Comparison of ENCODE assay signal across 1 cellular context in the genomic region with DNA sequence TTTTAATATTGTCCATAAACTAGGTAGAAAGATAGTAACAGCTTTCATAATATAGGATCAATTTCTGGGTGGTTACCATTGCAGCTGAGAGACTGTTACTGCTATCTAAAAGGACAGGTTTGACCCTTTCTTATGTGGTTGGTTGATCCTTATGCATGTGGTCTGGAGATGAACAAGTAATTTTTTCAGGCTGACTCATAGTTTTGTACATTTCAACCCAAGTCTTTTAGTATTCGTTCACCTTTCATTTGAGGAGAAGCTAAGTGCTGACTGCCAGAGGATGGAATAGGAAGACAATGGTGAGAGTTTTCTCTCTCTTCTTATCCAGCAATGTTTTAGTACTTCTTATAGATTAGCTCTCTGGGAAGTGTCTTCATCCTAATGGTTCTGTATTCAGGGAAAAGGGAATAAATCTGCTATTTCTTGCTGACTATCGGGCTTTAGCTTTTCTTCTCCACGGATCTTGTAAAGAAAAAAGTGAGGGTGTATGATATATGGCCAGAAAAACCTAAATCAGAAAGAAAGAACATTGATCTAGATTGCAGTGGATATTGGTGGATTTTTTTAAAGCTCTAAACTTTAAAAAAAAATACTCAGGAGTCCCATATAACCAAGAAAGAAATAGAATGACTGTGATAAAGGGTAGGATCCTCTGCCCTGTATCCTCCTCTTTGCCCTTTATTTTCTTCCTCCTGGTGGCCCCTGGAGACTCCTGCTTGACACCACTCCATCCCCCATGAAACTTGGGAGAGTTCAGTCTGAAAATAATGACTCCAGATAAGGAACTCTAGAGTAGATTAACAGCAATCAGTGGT.
TF ChIP-seq lines count a peak whose summit lies in the region.

No MANE protein-coding gene starts in this region.

TF ChIP-seq in K562, 482 proteins besides CTCF, POLR2A, EP300 and RAD21 (continued from another document and continues in another):
- TF ChIP-seq TCFL5 (CRISPR knock-in tag; conservative IDR thresholded peaks at IDR 0.05) = no peak
- TF ChIP-seq, protein P1, sequence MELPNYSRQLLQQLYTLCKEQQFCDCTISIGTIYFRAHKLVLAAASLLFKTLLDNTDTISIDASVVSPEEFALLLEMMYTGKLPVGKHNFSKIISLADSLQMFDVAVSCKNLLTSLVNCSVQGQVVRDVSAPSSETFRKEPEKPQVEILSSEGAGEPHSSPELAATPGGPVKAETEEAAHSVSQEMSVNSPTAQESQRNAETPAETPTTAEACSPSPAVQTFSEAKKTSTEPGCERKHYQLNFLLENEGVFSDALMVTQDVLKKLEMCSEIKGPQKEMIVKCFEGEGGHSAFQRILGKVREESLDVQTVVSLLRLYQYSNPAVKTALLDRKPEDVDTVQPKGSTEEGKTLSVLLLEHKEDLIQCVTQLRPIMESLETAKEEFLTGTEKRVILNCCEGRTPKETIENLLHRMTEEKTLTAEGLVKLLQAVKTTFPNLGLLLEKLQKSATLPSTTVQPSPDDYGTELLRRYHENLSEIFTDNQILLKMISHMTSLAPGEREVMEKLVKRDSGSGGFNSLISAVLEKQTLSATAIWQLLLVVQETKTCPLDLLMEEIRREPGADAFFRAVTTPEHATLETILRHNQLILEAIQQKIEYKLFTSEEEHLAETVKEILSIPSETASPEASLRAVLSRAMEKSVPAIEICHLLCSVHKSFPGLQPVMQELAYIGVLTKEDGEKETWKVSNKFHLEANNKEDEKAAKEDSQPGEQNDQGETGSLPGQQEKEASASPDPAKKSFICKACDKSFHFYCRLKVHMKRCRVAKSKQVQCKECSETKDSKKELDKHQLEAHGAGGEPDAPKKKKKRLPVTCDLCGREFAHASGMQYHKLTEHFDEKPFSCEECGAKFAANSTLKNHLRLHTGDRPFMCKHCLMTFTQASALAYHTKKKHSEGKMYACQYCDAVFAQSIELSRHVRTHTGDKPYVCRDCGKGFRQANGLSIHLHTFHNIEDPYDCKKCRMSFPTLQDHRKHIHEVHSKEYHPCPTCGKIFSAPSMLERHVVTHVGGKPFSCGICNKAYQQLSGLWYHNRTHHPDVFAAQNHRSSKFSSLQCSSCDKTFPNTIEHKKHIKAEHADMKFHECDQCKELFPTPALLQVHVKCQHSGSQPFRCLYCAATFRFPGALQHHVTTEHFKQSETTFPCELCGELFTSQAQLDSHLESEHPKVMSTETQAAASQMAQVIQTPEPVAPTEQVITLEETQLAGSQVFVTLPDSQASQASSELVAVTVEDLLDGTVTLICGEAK (IDR thresholded peaks at IDR 0.05) = no peak
- TF ChIP-seq, protein P1 (CRISPR knock-in tag; IDR thresholded peaks at IDR 0.05) = no peak
- no peak for TF ChIP-seq ZBTB1 (CRISPR knock-in tag; IDR thresholded peaks at IDR 0.05; ENCODE audit: borderline replicate concordance, low read depth)
- no peak for TF ChIP-seq CREB3 (tag; conservative IDR thresholded peaks at IDR 0.05; ENCODE audit: low read depth)
- TF ChIP-seq ILF3 (IDR thresholded peaks at IDR 0.05; ENCODE audit: borderline replicate concordance) = 0 out of 2 replicates have a peak, but pooled peaks have one; percentile 20
- TF ChIP-seq ELF2 (CRISPR knock-in tag; IDR thresholded peaks at IDR 0.05) = no peak
- TF ChIP-seq PTBP1 (IDR thresholded peaks at IDR 0.05; ENCODE audit: low read depth, low read length) = no peak
- TF ChIP-seq ZNF609 (CRISPR knock-in tag; IDR thresholded peaks at IDR 0.05; ENCODE audit: borderline replicate concordance) = no peak
- TF ChIP-seq, protein P2, sequence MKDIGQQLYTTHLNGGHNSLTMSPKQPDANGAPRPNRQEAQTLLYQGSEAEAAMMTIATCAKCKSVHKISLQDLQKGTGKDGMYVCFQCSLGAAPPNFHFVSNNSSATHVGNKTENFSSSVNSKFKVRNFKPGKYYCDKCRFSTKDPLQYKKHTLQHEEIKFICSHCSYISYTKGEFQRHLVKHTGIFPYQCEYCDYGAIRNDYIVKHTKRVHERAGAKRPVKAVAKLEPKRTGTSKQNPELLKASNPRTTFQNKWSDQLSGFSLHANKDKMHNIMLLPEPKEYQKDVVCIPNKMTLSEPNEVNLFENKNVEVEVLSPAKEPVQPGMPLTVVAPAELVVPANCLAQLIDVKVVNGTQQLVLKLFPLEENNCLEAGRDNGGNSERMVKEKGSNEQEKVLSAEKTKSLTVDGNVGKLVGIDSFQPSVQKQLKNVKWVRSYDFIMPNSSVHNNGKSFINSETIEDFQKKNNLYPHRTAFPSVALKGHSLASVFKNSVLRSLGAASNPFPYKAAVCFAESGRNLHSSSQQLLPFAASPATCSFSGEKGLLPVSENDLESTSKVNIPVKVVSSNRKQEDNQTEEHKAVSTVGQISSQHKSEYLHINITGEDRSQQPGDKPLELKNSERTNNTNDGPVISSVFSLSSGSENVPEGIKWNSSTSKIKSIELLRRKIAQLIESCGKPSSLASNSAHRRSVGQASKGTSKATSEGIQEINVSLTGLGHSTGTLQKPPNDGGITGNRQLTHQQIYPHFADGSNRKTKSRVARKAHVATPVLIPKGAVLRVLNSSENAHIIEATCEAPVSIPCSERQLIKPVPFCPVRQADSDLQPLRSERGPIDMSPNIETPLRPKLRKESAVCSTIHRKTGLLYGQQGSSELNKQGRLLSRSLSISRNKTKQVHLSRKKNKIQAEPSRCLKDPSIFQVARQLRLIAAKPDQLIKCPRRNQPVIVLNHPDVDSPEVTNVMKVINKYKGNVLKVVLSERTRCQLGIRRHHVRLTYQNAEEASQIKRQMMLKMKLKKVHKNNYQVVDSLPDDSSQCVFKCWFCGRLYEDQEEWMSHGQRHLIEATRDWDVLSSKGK (CRISPR knock-in tag; IDR thresholded peaks at IDR 0.05) = 0 out of 2 replicates have a peak, but pooled peaks have one; percentile 57
- no peak for TF ChIP-seq RHOXF2B (CRISPR knock-in tag; conservative IDR thresholded peaks at IDR 0.05)
- TF ChIP-seq ZNF696 (CRISPR knock-in tag; conservative IDR thresholded peaks at IDR 0.05) = no peak
- peak; percentile 82; the same call in 1 of the 2 replicates for TF ChIP-seq ZNF197 (CRISPR knock-in tag; IDR thresholded peaks at IDR 0.05; ENCODE audit: low read depth)
- peak; percentile 55 for TF ChIP-seq MEF2A (IDR thresholded peaks at IDR 0.05; ENCODE audit: control insufficient read depth, low read depth, low read length)
- TF ChIP-seq, protein P3, sequence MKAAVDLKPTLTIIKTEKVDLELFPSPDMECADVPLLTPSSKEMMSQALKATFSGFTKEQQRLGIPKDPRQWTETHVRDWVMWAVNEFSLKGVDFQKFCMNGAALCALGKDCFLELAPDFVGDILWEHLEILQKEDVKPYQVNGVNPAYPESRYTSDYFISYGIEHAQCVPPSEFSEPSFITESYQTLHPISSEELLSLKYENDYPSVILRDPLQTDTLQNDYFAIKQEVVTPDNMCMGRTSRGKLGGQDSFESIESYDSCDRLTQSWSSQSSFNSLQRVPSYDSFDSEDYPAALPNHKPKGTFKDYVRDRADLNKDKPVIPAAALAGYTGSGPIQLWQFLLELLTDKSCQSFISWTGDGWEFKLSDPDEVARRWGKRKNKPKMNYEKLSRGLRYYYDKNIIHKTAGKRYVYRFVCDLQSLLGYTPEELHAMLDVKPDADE (conservative IDR thresholded peaks at IDR 0.05; ENCODE audit: control insufficient read depth, low read depth, low read length) = no peak
- TF ChIP-seq WHSC1 (IDR thresholded peaks at IDR 0.05; ENCODE audit: low read length) = no peak
- TF ChIP-seq PHB2 (IDR thresholded peaks at IDR 0.05; ENCODE audit: low read depth) = peak; percentile 63; the same call in 1 of the 2 replicates
- TF ChIP-seq SREBF2 (CRISPR knock-in tag; IDR thresholded peaks at IDR 0.05) = 0 out of 2 replicates have a peak, but pooled peaks have one; percentile 82
- no peak for TF ChIP-seq E2F3 (CRISPR knock-in tag; IDR thresholded peaks at IDR 0.05)
- TF ChIP-seq, protein P4, sequence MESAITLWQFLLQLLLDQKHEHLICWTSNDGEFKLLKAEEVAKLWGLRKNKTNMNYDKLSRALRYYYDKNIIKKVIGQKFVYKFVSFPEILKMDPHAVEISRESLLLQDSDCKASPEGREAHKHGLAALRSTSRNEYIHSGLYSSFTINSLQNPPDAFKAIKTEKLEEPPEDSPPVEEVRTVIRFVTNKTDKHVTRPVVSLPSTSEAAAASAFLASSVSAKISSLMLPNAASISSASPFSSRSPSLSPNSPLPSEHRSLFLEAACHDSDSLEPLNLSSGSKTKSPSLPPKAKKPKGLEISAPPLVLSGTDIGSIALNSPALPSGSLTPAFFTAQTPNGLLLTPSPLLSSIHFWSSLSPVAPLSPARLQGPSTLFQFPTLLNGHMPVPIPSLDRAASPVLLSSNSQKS (CRISPR knock-in tag; IDR thresholded peaks at IDR 0.05) = no peak
- TF ChIP-seq ZFP30 (CRISPR knock-in tag; IDR thresholded peaks at IDR 0.05; ENCODE audit: borderline replicate concordance) = no peak; the same call in 1 of the 2 replicates
- no peak for TF ChIP-seq DEAF1 (CRISPR knock-in tag; IDR thresholded peaks at IDR 0.05)
- TF ChIP-seq PHB (CRISPR knock-in tag; IDR thresholded peaks at IDR 0.05) = 0 out of 2 replicates have a peak, but pooled peaks have one; percentile 15
- no peak for TF ChIP-seq ETS2 (tag; IDR thresholded peaks at IDR 0.05; ENCODE audit: borderline replicate concordance, poor library complexity, severe bottlenecking)
- TF ChIP-seq ZNF561 (CRISPR knock-in tag; conservative IDR thresholded peaks at IDR 0.05) = no peak
- TF ChIP-seq ZNF76 (CRISPR knock-in tag; IDR thresholded peaks at IDR 0.05; ENCODE audit: borderline replicate concordance) = no peak
- no peak for TF ChIP-seq RBM17 (IDR thresholded peaks at IDR 0.05; ENCODE audit: borderline replicate concordance, low read depth, low read length)
- peak; percentile 99 for TF ChIP-seq DPF2 (IDR thresholded peaks at IDR 0.05)
